Comparison of ENCODE assay signal across 33 cellular contexts in genomic region chr20:54585222-54585621, GRCh38.
"Had no signal": no experiment of that assay in that cellular context is flagged by ENCODE, and none has a peak within 500 bp of the region (broad histone marks: within the 10 kb centered on the region; RNA-seq: fewer than 3 reads in every experiment).

No MANE protein-coding gene starts in this region.

- H3K4me3 Mint-ChIP-seq: activated CD4-positive, alpha-beta memory T cell treated with anti-CD3 and anti-CD28 coated beads, Interleukin-2, amount 10 ng/mL, durations not matched to agents 7 days and 5 days; activated CD4-positive, alpha-beta T cell treated with anti-CD3 and anti-CD28 coated beads for 36 hours; activated CD8-positive, alpha-beta memory T cell treated with anti-CD3 and anti-CD28 coated beads, Interleukin-2, amount 10 ng/mL, durations not matched to agents 7 days and 5 days; activated naive CD4-positive, alpha-beta T cell treated with anti-CD3 and anti-CD28 coated beads, Interleukin-2, amount 10 ng/mL, durations not matched to agents 7 days and 5 days; activated naive CD8-positive, alpha-beta T cell; activated naive CD8-positive, alpha-beta T cell treated with anti-CD3 and anti-CD28 coated beads, Interleukin-2, amount 50 U/mL, for 24 hours; brain; T-helper 1 cell treated with Interleukin-12 subunit alpha and Interleukin-12 subunit beta and Interleukin-4 antibody, amounts not matched to agents 30 μg/mL and 1 μg/mL, for 36 hours; T-helper 2 cell treated with Interferon-gamma antibody and Interleukin-4, amounts not matched to agents 5 μg/mL and 100 μg/mL, for 36 hours had no signal

- H3K36me3 ChIP-seq: MG63 had no signal

- H3K27me3 ChIP-seq: MG63 had no signal

- FAIRE-seq: bronchial epithelial cell, RCC 7860 had no signal

- H3K27ac Mint-ChIP-seq: activated CD4-positive, alpha-beta memory T cell treated with anti-CD3 and anti-CD28 coated beads, Interleukin-2, amount 10 ng/mL, durations not matched to agents 7 days and 5 days; activated CD4-positive, alpha-beta T cell treated with anti-CD3 and anti-CD28 coated beads for 36 hours; activated CD8-positive, alpha-beta memory T cell treated with anti-CD3 and anti-CD28 coated beads, Interleukin-2, amount 10 ng/mL, durations not matched to agents 7 days and 5 days; activated naive CD4-positive, alpha-beta T cell treated with anti-CD3 and anti-CD28 coated beads, Interleukin-2, amount 10 ng/mL, durations not matched to agents 7 days and 5 days; activated naive CD8-positive, alpha-beta T cell; activated naive CD8-positive, alpha-beta T cell treated with anti-CD3 and anti-CD28 coated beads, Interleukin-2, amount 50 U/mL, for 24 hours; brain; T-helper 1 cell treated with Interleukin-12 subunit alpha and Interleukin-12 subunit beta and Interleukin-4 antibody, amounts not matched to agents 30 μg/mL and 1 μg/mL, for 36 hours; T-helper 2 cell treated with Interferon-gamma antibody and Interleukin-4, amounts not matched to agents 5 μg/mL and 100 μg/mL, for 36 hours had no signal

- H3K27me3 Mint-ChIP-seq: activated CD4-positive, alpha-beta memory T cell treated with anti-CD3 and anti-CD28 coated beads, Interleukin-2, amount 10 ng/mL, durations not matched to agents 7 days and 5 days; activated CD8-positive, alpha-beta memory T cell treated with anti-CD3 and anti-CD28 coated beads, Interleukin-2, amount 10 ng/mL, durations not matched to agents 7 days and 5 days; activated naive CD4-positive, alpha-beta T cell treated with anti-CD3 and anti-CD28 coated beads, Interleukin-2, amount 10 ng/mL, durations not matched to agents 7 days and 5 days; brain had no signal

- H3K4me3 ChIP-seq: MG63, PC-9 had no signal

- H3K4me1 Mint-ChIP-seq: activated CD4-positive, alpha-beta memory T cell treated with anti-CD3 and anti-CD28 coated beads, Interleukin-2, amount 10 ng/mL, durations not matched to agents 7 days and 5 days; activated CD4-positive, alpha-beta T cell treated with anti-CD3 and anti-CD28 coated beads for 36 hours; activated CD8-positive, alpha-beta memory T cell treated with anti-CD3 and anti-CD28 coated beads, Interleukin-2, amount 10 ng/mL, durations not matched to agents 7 days and 5 days; activated naive CD4-positive, alpha-beta T cell treated with anti-CD3 and anti-CD28 coated beads, Interleukin-2, amount 10 ng/mL, durations not matched to agents 7 days and 5 days; activated naive CD8-positive, alpha-beta T cell treated with anti-CD3 and anti-CD28 coated beads, Interleukin-2, amount 50 U/mL, for 24 hours had no signal

- H3K36me3 Mint-ChIP-seq: activated CD8-positive, alpha-beta memory T cell treated with anti-CD3 and anti-CD28 coated beads, Interleukin-2, amount 10 ng/mL, durations not matched to agents 7 days and 5 days; activated naive CD4-positive, alpha-beta T cell treated with anti-CD3 and anti-CD28 coated beads, Interleukin-2, amount 10 ng/mL, durations not matched to agents 7 days and 5 days had no signal

- H3K4me2 ChIP-seq: PC-9 had no signal

- DNase-seq: activated CD4-positive, alpha-beta memory T cell treated with anti-CD3 and anti-CD28 coated beads, Interleukin-2, amount 10 ng/mL, durations not matched to agents 7 days and 5 days; activated CD4-positive, alpha-beta T cell treated with anti-CD3 and anti-CD28 coated beads for 36 hours; activated CD8-positive, alpha-beta memory T cell treated with anti-CD3 and anti-CD28 coated beads for 24 hours; activated CD8-positive, alpha-beta memory T cell treated with anti-CD3 and anti-CD28 coated beads, Interleukin-2, amount 10 ng/mL, durations not matched to agents 7 days and 5 days; activated CD8-positive, alpha-beta memory T cell treated with anti-CD3 and anti-CD28 coated beads, Interleukin-2, amount 50 U/mL, for 48 hours; activated effector memory CD4-positive, alpha-beta T cell treated with Interleukin-2 at 50 U/mL for 16 hours; activated naive CD4-positive, alpha-beta T cell treated with anti-CD3 and anti-CD28 coated beads, Interleukin-2, amount 10 ng/mL, durations not matched to agents 7 days and 5 days; activated naive CD8-positive, alpha-beta T cell treated with anti-CD3 and anti-CD28 coated beads, Interleukin-2, amount 50 U/mL, for 24 hours; activated T-cell treated with anti-CD3 and anti-CD28 coated beads, Interleukin-2, amount 50 U/mL, for 48 hours; anterior cingulate cortex; caudate nucleus; Karpas-422; KBM-7; MG63; NCI-H1048; NCI-H1105 treated with DMSO at 0.1 percent for 48 hours; NCI-H1436; NCI-H1694; NCI-H1930; NCI-H2081 treated with DMSO at 0.1 percent for 48 hours; NCI-H226; NCI-H446 treated with DMSO at 0.1 percent for 48 hours; NCI-H524; NK-92 treated with Interleukin-12 subunit alpha and Interleukin-12 subunit beta, amount 100 ng/mL, for 24 hours; PC-9; Right ventricle myocardium superior had no signal

- H3K9me3 Mint-ChIP-seq: activated CD4-positive, alpha-beta memory T cell treated with anti-CD3 and anti-CD28 coated beads, Interleukin-2, amount 10 ng/mL, durations not matched to agents 7 days and 5 days; T-helper 1 cell treated with Interleukin-12 subunit alpha and Interleukin-12 subunit beta and Interleukin-4 antibody, amounts not matched to agents 30 μg/mL and 1 μg/mL, for 36 hours; T-helper 2 cell treated with Interferon-gamma antibody and Interleukin-4, amounts not matched to agents 5 μg/mL and 100 μg/mL, for 36 hours had no signal

- H2AFZ ChIP-seq: PC-9 had no signal

- H3K27ac ChIP-seq: PC-9, RWPE1 had no signal
